Comparison of ENCODE assay signal across 1 cellular context in the genomic region with DNA sequence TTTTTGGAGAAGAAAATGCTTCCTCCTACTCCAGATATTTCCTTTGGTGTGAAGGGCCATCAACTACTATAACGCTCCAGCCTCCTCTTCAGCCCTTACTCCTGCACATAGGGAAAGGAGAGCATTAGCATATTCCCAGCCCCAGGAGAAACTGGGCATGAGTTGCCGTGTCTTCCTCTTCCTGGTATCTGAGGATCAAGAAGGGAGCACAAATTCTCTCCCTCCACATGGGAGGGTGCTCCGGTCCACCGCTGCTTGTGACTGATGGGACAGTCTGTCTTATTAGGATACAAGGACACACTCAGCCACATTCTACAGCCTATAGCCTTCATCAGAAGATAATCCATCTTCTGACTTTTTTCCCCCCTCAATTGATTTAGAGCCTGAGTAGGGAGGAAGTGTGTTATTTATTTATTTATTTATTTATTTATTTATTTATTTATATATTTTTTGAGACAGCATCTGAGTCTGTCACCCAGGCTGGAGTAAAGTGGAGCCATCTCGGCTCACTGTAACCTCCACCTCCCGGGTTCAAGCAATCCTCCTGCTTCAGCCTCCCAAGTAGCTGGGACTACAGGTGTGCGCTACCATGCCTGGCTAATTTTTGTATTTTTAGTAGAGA.
TF ChIP-seq lines count a peak whose summit lies in the region.

No MANE protein-coding gene starts in this region.

TF ChIP-seq in WTC11, 78 proteins besides CTCF, POLR2A, EP300 and RAD21 (continued from another document):
- TF ChIP-seq, protein P1, sequence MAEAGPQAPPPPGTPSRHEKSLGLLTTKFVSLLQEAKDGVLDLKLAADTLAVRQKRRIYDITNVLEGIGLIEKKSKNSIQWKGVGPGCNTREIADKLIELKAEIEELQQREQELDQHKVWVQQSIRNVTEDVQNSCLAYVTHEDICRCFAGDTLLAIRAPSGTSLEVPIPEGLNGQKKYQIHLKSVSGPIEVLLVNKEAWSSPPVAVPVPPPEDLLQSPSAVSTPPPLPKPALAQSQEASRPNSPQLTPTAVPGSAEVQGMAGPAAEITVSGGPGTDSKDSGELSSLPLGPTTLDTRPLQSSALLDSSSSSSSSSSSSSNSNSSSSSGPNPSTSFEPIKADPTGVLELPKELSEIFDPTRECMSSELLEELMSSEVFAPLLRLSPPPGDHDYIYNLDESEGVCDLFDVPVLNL (CRISPR knock-in tag; IDR thresholded peaks at IDR 0.05; ENCODE audit: borderline replicate concordance, low read depth), result no peak
- TF ChIP-seq, protein P2, sequence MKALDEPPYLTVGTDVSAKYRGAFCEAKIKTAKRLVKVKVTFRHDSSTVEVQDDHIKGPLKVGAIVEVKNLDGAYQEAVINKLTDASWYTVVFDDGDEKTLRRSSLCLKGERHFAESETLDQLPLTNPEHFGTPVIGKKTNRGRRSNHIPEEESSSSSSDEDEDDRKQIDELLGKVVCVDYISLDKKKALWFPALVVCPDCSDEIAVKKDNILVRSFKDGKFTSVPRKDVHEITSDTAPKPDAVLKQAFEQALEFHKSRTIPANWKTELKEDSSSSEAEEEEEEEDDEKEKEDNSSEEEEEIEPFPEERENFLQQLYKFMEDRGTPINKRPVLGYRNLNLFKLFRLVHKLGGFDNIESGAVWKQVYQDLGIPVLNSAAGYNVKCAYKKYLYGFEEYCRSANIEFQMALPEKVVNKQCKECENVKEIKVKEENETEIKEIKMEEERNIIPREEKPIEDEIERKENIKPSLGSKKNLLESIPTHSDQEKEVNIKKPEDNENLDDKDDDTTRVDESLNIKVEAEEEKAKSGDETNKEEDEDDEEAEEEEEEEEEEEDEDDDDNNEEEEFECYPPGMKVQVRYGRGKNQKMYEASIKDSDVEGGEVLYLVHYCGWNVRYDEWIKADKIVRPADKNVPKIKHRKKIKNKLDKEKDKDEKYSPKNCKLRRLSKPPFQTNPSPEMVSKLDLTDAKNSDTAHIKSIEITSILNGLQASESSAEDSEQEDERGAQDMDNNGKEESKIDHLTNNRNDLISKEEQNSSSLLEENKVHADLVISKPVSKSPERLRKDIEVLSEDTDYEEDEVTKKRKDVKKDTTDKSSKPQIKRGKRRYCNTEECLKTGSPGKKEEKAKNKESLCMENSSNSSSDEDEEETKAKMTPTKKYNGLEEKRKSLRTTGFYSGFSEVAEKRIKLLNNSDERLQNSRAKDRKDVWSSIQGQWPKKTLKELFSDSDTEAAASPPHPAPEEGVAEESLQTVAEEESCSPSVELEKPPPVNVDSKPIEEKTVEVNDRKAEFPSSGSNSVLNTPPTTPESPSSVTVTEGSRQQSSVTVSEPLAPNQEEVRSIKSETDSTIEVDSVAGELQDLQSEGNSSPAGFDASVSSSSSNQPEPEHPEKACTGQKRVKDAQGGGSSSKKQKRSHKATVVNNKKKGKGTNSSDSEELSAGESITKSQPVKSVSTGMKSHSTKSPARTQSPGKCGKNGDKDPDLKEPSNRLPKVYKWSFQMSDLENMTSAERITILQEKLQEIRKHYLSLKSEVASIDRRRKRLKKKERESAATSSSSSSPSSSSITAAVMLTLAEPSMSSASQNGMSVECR (CRISPR knock-in tag; IDR thresholded peaks at IDR 0.05; ENCODE audit: borderline replicate concordance), result no peak
- no peak for TF ChIP-seq SP1 (CRISPR knock-in tag; conservative IDR thresholded peaks at IDR 0.05)
TF ChIP-seq in WTC11: peak in this region for 0.
